Comparison of ENCODE assay signal across 10 cellular contexts in genomic region chr1:107138767-107139445, GRCh38. TPM values are rescaled to one million over a fixed set of nuclear protein-coding genes. Genes with fewer than 3 reads are reported as not detected.
A peak's percentile ranks its signal among the peaks of the same experiment; 100 is the strongest.
DNase-seq lines count a peak whose midpoint lies in the region; ATAC-seq and TF ChIP-seq lines count a peak whose summit lies in the region.
"Had no signal": no experiment of that assay in that cellular context is flagged by ENCODE, and none has a peak within 500 bp of the region (broad histone marks: within the 10 kb centered on the region; RNA-seq: fewer than 3 reads in every experiment).

No MANE protein-coding gene starts in this region.

- no peaks in the 10 kb centered on the region for H3K36me3 ChIP-seq in OCI-LY3 (replicated peaks; ENCODE audit: low read depth, low read length)

- no peak overlapping the region for H3K9ac ChIP-seq in OCI-LY3 (ENCODE audit: low read length)

- intact Hi-C loops in activated CD4-positive, alpha-beta T cell treated with anti-CD3 and anti-CD28 coated beads for 36 hours (cut with DNase I, micrococcal nuclease) = loop anchor here in 1 of 2 experiments (10.0 kb wide), 1 partner anchor 414 kb away; no protein-coding TSS in a partner anchor

- DNase-seq in EH (ENCODE audit: low read depth) (peak; percentile 75), epithelial cell of proximal tubule (ENCODE audit: low read depth) (peak; percentile 52)
- DNase-seq in activated CD4-positive, alpha-beta T cell treated with anti-CD3 and anti-CD28 coated beads for 36 hours = no peak
- no peak for DNase-seq in activated CD4-positive, alpha-beta T cell treated with anti-CD3 and anti-CD28 coated beads, Interleukin-2, amount 50 U/mL, for 4 hours
- DNase-seq: activated naive CD8-positive, alpha-beta T cell treated with anti-CD3 and anti-CD28 coated beads, Interleukin-2, amount 10 ng/mL, durations not matched to agents 7 days and 5 days had no signal

- no peaks in the 10 kb centered on the region for H3K9me3 ChIP-seq in OCI-LY3 (ENCODE audit: insufficient read depth, low read length)

- H3K4me2 ChIP-seq in OCI-LY3 (ENCODE audit: low read length) = peak overlapping the region; percentile 67; the same call in 1 of the 2 replicates

- H3K4me3 ChIP-seq in OCI-LY3 (ENCODE audit: low read length) (no peak overlapping the region), epithelial cell of proximal tubule (ENCODE audit: low read depth, low read length) (peak overlapping the region; percentile 81)

- H3K4me1 Mint-ChIP-seq in nephron = peaks cover 18% of the 10 kb centered on the region
- H3K4me1 Mint-ChIP-seq in activated CD4-positive, alpha-beta T cell treated with anti-CD3 and anti-CD28 coated beads for 36 hours = peaks cover 18% of the 10 kb centered on the region

- H3K36me3 Mint-ChIP-seq in nephron (ENCODE audit: low read depth) = no peaks in the 10 kb centered on the region
- H3K36me3 Mint-ChIP-seq in activated CD4-positive, alpha-beta T cell treated with anti-CD3 and anti-CD28 coated beads for 36 hours (ENCODE audit: low read depth) = no peaks in the 10 kb centered on the region
- H3K36me3 Mint-ChIP-seq: activated naive CD8-positive, alpha-beta T cell treated with anti-CD3 and anti-CD28 coated beads, Interleukin-2, amount 10 ng/mL, durations not matched to agents 7 days and 5 days had no signal

- no peaks in the 10 kb centered on the region for H4K20me1 ChIP-seq in OCI-LY3 (ENCODE audit: insufficient read depth, low read length)

- POLR2A ChIA-PET in activated CD4-positive, alpha-beta T cell treated with anti-CD3 and anti-CD28 coated beads for 36 hours (lab: Charles Lee) = no interaction called here

- no peak overlapping the region for H2AFZ ChIP-seq in OCI-LY3 (ENCODE audit: low read depth, low read length)

- peaks cover 37% of the 10 kb centered on the region for H3K4me1 ChIP-seq in OCI-LY3 (ENCODE audit: low read length)

- CTCF ChIA-PET in activated CD4-positive, alpha-beta T cell treated with anti-CD3 and anti-CD28 coated beads for 36 hours (lab: Charles Lee) = no interaction called here

- H3K27ac Mint-ChIP-seq in nephron = peak overlapping the region in 1 of 3 experiments; percentile 27
- no peak overlapping the region for H3K27ac Mint-ChIP-seq in activated CD4-positive, alpha-beta T cell treated with anti-CD3 and anti-CD28 coated beads for 36 hours
- H3K27ac Mint-ChIP-seq: activated naive CD8-positive, alpha-beta T cell treated with anti-CD3 and anti-CD28 coated beads, Interleukin-2, amount 10 ng/mL, durations not matched to agents 7 days and 5 days; dendritic cell treated with granulocyte-macrophage colony-stimulating factor and Interleukin-4, amounts not matched to agents 40 ng/mL and 50 ng/mL, for 4 days had no signal

- H3K9me3 Mint-ChIP-seq in nephron = no peaks in the 10 kb centered on the region
- peaks cover 2% of the 10 kb centered on the region for H3K9me3 Mint-ChIP-seq in activated CD4-positive, alpha-beta T cell treated with anti-CD3 and anti-CD28 coated beads for 36 hours (ENCODE audit: low read depth)
- H3K9me3 Mint-ChIP-seq: activated naive CD8-positive, alpha-beta T cell treated with anti-CD3 and anti-CD28 coated beads, Interleukin-2, amount 10 ng/mL, durations not matched to agents 7 days and 5 days; dendritic cell treated with granulocyte-macrophage colony-stimulating factor and Interleukin-4, amounts not matched to agents 40 ng/mL and 50 ng/mL, for 4 days had no signal

- H3K27me3 Mint-ChIP-seq in nephron (ENCODE audit: low read depth) = peaks cover 37% of the 10 kb centered on the region
- H3K27me3 Mint-ChIP-seq in activated CD4-positive, alpha-beta T cell treated with anti-CD3 and anti-CD28 coated beads for 36 hours = peaks cover 45% of the 10 kb centered on the region

- no peaks in the 10 kb centered on the region for H3K27me3 ChIP-seq in OCI-LY3 (ENCODE audit: low read depth, low read length)

- TF ChIP-seq CTCF in OCI-LY3 (IDR thresholded peaks at IDR 0.05; ENCODE audit: low read depth, low read length) (no peak), epithelial cell of proximal tubule (conservative IDR thresholded peaks at IDR 0.05; ENCODE audit: low read depth, low read length) (no peak), nephron (IDR thresholded peaks at IDR 0.05; ENCODE audit: unreplicated experiment in 3 of 3) (no peak)

- H3K79me2 ChIP-seq in OCI-LY3 (ENCODE audit: low read length) = peaks cover 14% of the 10 kb centered on the region

- no peak overlapping the region for H3K27ac ChIP-seq in OCI-LY3 (ENCODE audit: low read length)

- peak overlapping the region; percentile 96 to 99 (median 99) for H3K4me3 Mint-ChIP-seq in nephron
- no peak overlapping the region for H3K4me3 Mint-ChIP-seq in activated CD4-positive, alpha-beta T cell treated with anti-CD3 and anti-CD28 coated beads for 36 hours
- H3K4me3 Mint-ChIP-seq: dendritic cell treated with granulocyte-macrophage colony-stimulating factor and Interleukin-4, amounts not matched to agents 40 ng/mL and 50 ng/mL, for 4 days had no signal

- ATAC-seq in HG03025 (IDR thresholded peaks at IDR 0.05; ENCODE audit: low FRiP score, unreplicated experiment) (no peak), GM18909 (IDR thresholded peaks at IDR 0.05; ENCODE audit: poor library complexity, unreplicated experiment) (no peak)
- ATAC-seq in activated CD4-positive, alpha-beta T cell treated with anti-CD3 and anti-CD28 coated beads for 36 hours = no peak

RNA-seq across cellular contexts. Expression of gene NTNG1, which starts 1.9 kb away (rescaled TPM):
- total RNA-seq in epithelial cell of proximal tubule = 25.8 and 32.0 TPM in 2 replicates
- under 1 TPM in 1 of 2 experiments, not detected in 1; 0.28 TPM for total RNA-seq in activated CD4-positive, alpha-beta T cell treated with anti-CD3 and anti-CD28 coated beads for 36 hours

Comparison
In these comparisons a context has a peak if more than half of its experiments do, and no peak if none do; other contexts are left out.
1. DNase-seq: peak in EH (single experiment) and epithelial cell of proximal tubule (single experiment); none in activated CD4-positive, alpha-beta T cell treated with anti-CD3 and anti-CD28 coated beads for 36 hours (single experiment) and activated CD4-positive, alpha-beta T cell treated with anti-CD3 and anti-CD28 coated beads, Interleukin-2, amount 50 U/mL, for 4 hours (0 of 2).
2. RNA of gene NTNG1, which starts 1.9 kb away (total RNA-seq): 25.8 to 32.0 TPM in epithelial cell of proximal tubule; 0.28 TPM in activated CD4-positive, alpha-beta T cell treated with anti-CD3 and anti-CD28 coated beads for 36 hours; every median in the first group is over 10 times any median in the second.